In the genomic region with DNA sequence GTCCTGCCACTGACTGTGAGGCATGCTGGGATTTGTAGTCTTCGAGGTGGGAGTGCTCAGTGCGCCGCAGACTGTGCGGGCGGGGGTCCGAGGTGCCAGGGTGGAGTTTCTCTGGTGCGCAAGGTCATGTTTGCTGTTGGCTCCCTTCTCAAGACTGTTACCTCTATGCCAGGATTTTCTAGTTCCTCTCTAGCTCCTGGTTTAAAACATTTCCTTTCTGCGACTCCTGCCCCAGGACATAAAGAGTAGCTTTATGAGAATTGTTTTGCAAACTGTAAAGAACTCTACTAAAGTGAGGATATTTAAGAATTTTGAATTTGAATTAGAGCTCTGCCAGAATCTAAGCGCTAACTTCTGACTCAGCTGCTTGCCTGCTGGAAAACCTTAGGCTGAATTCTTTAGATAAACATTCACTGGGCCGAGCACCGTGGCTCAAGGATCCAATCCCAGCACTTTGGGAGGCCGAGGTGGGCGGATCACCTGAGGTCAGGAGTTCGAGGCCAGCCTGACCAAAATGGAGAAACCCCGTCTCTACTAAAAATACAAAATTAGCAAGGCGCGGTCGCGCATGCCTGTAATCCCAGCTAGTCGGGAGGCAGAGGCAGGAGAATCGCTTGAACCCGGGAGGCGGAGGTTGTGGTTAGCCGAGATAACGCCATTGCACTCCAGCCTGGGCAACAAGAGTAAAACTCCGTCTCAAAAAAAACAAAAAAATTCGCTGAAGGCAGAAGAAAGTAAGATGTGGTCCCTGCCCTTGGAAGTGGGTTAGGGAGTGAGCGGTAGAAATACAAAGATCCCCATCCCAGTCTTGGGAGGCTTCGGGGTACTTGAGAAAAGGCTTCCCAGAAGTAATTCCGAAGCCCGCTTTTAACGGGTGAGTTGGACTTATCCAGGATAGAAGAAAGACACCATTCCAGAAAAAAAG, we compare ENCODE assay signal across 1 cellular context.
TF ChIP-seq lines count a peak whose summit lies in the region.

No MANE protein-coding gene starts in this region.

TF ChIP-seq in K562, 482 proteins besides CTCF, POLR2A, EP300 and RAD21 (continued from another document and continues in another):
- no peak for TF ChIP-seq ELF2 (CRISPR knock-in tag; IDR thresholded peaks at IDR 0.05)
- TF ChIP-seq, protein P1, sequence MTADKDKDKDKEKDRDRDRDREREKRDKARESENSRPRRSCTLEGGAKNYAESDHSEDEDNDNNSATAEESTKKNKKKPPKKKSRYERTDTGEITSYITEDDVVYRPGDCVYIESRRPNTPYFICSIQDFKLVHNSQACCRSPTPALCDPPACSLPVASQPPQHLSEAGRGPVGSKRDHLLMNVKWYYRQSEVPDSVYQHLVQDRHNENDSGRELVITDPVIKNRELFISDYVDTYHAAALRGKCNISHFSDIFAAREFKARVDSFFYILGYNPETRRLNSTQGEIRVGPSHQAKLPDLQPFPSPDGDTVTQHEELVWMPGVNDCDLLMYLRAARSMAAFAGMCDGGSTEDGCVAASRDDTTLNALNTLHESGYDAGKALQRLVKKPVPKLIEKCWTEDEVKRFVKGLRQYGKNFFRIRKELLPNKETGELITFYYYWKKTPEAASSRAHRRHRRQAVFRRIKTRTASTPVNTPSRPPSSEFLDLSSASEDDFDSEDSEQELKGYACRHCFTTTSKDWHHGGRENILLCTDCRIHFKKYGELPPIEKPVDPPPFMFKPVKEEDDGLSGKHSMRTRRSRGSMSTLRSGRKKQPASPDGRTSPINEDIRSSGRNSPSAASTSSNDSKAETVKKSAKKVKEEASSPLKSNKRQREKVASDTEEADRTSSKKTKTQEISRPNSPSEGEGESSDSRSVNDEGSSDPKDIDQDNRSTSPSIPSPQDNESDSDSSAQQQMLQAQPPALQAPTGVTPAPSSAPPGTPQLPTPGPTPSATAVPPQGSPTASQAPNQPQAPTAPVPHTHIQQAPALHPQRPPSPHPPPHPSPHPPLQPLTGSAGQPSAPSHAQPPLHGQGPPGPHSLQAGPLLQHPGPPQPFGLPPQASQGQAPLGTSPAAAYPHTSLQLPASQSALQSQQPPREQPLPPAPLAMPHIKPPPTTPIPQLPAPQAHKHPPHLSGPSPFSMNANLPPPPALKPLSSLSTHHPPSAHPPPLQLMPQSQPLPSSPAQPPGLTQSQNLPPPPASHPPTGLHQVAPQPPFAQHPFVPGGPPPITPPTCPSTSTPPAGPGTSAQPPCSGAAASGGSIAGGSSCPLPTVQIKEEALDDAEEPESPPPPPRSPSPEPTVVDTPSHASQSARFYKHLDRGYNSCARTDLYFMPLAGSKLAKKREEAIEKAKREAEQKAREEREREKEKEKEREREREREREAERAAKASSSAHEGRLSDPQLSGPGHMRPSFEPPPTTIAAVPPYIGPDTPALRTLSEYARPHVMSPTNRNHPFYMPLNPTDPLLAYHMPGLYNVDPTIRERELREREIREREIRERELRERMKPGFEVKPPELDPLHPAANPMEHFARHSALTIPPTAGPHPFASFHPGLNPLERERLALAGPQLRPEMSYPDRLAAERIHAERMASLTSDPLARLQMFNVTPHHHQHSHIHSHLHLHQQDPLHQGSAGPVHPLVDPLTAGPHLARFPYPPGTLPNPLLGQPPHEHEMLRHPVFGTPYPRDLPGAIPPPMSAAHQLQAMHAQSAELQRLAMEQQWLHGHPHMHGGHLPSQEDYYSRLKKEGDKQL (CRISPR knock-in tag; IDR thresholded peaks at IDR 0.05; ENCODE audit: borderline replicate concordance) = no peak
- no peak for TF ChIP-seq HNRNPUL1 (IDR thresholded peaks at IDR 0.05; ENCODE audit: low read length)
- TF ChIP-seq, protein P2, sequence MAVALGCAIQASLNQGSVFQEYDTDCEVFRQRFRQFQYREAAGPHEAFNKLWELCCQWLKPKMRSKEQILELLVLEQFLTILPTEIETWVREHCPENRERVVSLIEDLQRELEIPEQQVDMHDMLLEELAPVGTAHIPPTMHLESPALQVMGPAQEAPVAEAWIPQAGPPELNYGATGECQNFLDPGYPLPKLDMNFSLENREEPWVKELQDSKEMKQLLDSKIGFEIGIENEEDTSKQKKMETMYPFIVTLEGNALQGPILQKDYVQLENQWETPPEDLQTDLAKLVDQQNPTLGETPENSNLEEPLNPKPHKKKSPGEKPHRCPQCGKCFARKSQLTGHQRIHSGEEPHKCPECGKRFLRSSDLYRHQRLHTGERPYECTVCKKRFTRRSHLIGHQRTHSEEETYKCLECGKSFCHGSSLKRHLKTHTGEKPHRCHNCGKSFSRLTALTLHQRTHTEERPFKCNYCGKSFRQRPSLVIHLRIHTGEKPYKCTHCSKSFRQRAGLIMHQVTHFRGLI (CRISPR knock-in tag; IDR thresholded peaks at IDR 0.05) = no peak
- no peak for TF ChIP-seq SMAD2 (IDR thresholded peaks at IDR 0.05; ENCODE audit: low read depth, low read length)
- no peak for TF ChIP-seq ZNF184 (CRISPR knock-in tag; IDR thresholded peaks at IDR 0.05)
- no peak for TF ChIP-seq RAD51 (IDR thresholded peaks at IDR 0.05; ENCODE audit: borderline replicate concordance, low read depth)
- peak; percentile 48 for TF ChIP-seq HMGN3 (IDR thresholded peaks at IDR 0.05; ENCODE audit: borderline replicate concordance, extremely low read depth, insufficient read length, low read depth, low read length)
- TF ChIP-seq MAFG (tag; conservative IDR thresholded peaks at IDR 0.05) = no peak; the same call in 1 of the 2 replicates
- TF ChIP-seq, protein P3, sequence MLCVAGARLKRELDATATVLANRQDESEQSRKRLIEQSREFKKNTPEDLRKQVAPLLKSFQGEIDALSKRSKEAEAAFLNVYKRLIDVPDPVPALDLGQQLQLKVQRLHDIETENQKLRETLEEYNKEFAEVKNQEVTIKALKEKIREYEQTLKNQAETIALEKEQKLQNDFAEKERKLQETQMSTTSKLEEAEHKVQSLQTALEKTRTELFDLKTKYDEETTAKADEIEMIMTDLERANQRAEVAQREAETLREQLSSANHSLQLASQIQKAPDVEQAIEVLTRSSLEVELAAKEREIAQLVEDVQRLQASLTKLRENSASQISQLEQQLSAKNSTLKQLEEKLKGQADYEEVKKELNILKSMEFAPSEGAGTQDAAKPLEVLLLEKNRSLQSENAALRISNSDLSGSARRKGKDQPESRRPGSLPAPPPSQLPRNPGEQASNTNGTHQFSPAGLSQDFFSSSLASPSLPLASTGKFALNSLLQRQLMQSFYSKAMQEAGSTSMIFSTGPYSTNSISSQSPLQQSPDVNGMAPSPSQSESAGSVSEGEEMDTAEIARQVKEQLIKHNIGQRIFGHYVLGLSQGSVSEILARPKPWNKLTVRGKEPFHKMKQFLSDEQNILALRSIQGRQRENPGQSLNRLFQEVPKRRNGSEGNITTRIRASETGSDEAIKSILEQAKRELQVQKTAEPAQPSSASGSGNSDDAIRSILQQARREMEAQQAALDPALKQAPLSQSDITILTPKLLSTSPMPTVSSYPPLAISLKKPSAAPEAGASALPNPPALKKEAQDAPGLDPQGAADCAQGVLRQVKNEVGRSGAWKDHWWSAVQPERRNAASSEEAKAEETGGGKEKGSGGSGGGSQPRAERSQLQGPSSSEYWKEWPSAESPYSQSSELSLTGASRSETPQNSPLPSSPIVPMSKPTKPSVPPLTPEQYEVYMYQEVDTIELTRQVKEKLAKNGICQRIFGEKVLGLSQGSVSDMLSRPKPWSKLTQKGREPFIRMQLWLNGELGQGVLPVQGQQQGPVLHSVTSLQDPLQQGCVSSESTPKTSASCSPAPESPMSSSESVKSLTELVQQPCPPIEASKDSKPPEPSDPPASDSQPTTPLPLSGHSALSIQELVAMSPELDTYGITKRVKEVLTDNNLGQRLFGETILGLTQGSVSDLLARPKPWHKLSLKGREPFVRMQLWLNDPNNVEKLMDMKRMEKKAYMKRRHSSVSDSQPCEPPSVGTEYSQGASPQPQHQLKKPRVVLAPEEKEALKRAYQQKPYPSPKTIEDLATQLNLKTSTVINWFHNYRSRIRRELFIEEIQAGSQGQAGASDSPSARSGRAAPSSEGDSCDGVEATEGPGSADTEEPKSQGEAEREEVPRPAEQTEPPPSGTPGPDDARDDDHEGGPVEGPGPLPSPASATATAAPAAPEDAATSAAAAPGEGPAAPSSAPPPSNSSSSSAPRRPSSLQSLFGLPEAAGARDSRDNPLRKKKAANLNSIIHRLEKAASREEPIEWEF (CRISPR knock-in tag; IDR thresholded peaks at IDR 0.05) = peak; percentile 34; the same call in 1 of the 2 replicates
- TF ChIP-seq, protein P4, sequence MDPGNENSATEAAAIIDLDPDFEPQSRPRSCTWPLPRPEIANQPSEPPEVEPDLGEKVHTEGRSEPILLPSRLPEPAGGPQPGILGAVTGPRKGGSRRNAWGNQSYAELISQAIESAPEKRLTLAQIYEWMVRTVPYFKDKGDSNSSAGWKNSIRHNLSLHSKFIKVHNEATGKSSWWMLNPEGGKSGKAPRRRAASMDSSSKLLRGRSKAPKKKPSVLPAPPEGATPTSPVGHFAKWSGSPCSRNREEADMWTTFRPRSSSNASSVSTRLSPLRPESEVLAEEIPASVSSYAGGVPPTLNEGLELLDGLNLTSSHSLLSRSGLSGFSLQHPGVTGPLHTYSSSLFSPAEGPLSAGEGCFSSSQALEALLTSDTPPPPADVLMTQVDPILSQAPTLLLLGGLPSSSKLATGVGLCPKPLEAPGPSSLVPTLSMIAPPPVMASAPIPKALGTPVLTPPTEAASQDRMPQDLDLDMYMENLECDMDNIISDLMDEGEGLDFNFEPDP (CRISPR knock-in tag; IDR thresholded peaks at IDR 0.05) = no peak
- TF ChIP-seq ZNF77 (CRISPR knock-in tag; IDR thresholded peaks at IDR 0.05) = no peak
- no peak for TF ChIP-seq RBM15 (IDR thresholded peaks at IDR 0.05; ENCODE audit: insufficient read depth, low read length)
- TF ChIP-seq GABPB2 (CRISPR knock-in tag; conservative IDR thresholded peaks at IDR 0.05) = no peak
- TF ChIP-seq, protein P5, sequence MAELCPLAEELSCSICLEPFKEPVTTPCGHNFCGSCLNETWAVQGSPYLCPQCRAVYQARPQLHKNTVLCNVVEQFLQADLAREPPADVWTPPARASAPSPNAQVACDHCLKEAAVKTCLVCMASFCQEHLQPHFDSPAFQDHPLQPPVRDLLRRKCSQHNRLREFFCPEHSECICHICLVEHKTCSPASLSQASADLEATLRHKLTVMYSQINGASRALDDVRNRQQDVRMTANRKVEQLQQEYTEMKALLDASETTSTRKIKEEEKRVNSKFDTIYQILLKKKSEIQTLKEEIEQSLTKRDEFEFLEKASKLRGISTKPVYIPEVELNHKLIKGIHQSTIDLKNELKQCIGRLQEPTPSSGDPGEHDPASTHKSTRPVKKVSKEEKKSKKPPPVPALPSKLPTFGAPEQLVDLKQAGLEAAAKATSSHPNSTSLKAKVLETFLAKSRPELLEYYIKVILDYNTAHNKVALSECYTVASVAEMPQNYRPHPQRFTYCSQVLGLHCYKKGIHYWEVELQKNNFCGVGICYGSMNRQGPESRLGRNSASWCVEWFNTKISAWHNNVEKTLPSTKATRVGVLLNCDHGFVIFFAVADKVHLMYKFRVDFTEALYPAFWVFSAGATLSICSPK (IDR thresholded peaks at IDR 0.05; ENCODE audit: borderline replicate concordance) = 0 out of 2 replicates have a peak, but pooled peaks have one; percentile 43
- TF ChIP-seq TCF3 (CRISPR knock-in tag; IDR thresholded peaks at IDR 0.05) = no peak; the same call in 1 of the 2 replicates
- no peak for TF ChIP-seq RBFOX2 (IDR thresholded peaks at IDR 0.05; ENCODE audit: low read depth, low read length)
- TF ChIP-seq, protein P6, sequence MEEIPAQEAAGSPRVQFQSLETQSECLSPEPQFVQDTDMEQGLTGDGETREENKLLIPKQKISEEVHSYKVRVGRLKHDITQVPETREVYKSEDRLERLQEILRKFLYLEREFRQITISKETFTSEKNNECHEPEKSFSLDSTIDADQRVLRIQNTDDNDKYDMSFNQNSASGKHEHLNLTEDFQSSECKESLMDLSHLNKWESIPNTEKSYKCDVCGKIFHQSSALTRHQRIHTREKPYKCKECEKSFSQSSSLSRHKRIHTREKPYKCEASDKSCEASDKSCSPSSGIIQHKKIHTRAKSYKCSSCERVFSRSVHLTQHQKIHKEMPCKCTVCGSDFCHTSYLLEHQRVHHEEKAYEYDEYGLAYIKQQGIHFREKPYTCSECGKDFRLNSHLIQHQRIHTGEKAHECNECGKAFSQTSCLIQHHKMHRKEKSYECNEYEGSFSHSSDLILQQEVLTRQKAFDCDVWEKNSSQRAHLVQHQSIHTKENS (CRISPR knock-in tag; IDR thresholded peaks at IDR 0.05) = no peak
- TF ChIP-seq, protein P7, sequence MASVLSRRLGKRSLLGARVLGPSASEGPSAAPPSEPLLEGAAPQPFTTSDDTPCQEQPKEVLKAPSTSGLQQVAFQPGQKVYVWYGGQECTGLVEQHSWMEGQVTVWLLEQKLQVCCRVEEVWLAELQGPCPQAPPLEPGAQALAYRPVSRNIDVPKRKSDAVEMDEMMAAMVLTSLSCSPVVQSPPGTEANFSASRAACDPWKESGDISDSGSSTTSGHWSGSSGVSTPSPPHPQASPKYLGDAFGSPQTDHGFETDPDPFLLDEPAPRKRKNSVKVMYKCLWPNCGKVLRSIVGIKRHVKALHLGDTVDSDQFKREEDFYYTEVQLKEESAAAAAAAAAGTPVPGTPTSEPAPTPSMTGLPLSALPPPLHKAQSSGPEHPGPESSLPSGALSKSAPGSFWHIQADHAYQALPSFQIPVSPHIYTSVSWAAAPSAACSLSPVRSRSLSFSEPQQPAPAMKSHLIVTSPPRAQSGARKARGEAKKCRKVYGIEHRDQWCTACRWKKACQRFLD (CRISPR knock-in tag; IDR thresholded peaks at IDR 0.05) = peak; percentile 79
- TF ChIP-seq, protein P8, sequence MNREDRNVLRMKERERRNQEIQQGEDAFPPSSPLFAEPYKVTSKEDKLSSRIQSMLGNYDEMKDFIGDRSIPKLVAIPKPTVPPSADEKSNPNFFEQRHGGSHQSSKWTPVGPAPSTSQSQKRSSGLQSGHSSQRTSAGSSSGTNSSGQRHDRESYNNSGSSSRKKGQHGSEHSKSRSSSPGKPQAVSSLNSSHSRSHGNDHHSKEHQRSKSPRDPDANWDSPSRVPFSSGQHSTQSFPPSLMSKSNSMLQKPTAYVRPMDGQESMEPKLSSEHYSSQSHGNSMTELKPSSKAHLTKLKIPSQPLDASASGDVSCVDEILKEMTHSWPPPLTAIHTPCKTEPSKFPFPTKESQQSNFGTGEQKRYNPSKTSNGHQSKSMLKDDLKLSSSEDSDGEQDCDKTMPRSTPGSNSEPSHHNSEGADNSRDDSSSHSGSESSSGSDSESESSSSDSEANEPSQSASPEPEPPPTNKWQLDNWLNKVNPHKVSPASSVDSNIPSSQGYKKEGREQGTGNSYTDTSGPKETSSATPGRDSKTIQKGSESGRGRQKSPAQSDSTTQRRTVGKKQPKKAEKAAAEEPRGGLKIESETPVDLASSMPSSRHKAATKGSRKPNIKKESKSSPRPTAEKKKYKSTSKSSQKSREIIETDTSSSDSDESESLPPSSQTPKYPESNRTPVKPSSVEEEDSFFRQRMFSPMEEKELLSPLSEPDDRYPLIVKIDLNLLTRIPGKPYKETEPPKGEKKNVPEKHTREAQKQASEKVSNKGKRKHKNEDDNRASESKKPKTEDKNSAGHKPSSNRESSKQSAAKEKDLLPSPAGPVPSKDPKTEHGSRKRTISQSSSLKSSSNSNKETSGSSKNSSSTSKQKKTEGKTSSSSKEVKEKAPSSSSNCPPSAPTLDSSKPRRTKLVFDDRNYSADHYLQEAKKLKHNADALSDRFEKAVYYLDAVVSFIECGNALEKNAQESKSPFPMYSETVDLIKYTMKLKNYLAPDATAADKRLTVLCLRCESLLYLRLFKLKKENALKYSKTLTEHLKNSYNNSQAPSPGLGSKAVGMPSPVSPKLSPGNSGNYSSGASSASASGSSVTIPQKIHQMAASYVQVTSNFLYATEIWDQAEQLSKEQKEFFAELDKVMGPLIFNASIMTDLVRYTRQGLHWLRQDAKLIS (CRISPR knock-in tag; IDR thresholded peaks at IDR 0.05) = peak; percentile 70; the same call in 1 of the 2 replicates
- TF ChIP-seq POLR2AphosphoS2 (IDR thresholded peaks at IDR 0.05; ENCODE audit: low read length) = no peak
